8 cellular contexts compared by ENCODE assay signal in genomic region chr1:183417691-183418491, GRCh38. TPM values are rescaled to one million over a fixed set of nuclear protein-coding genes. Genes with fewer than 3 reads are reported as not detected.
DNase-seq lines count a peak whose midpoint lies in the region; ATAC-seq, FAIRE-seq and TF ChIP-seq lines count a peak whose summit lies in the region.

NMNAT2 (minus strand) TSS chr1:183418380; CDS start chr1:183418267, 113 bp downstream.

- FAIRE-seq in HepG2 (lab: Jason Lieb, UNC) = no peak

- H2BK12ac ChIP-seq in neuronal stem cell (ENCODE audit: low read length) = no peak within 1 kb of the TSS

- H3K79me2 ChIP-seq in HepG2 (ENCODE audit: insufficient read depth, low read length) = no peaks in the 10 kb centered on the region

- H3K27ac ChIP-seq in liver (ENCODE audit: low read depth in 1 of 2, low read length in 2 of 2) = no peak within 1 kb of the TSS
- no peak within 1 kb of the TSS for H3K27ac ChIP-seq in HepG2 (ENCODE audit: extremely low read length, insufficient read depth, low read length)
- no peak within 1 kb of the TSS for H3K27ac ChIP-seq in neuronal stem cell (replicated peaks; ENCODE audit: low read length)

- H4K8ac ChIP-seq in neuronal stem cell (ENCODE audit: low read depth, low read length) = no peak within 1 kb of the TSS

- H4K91ac ChIP-seq in neuronal stem cell (ENCODE audit: low read depth, low read length, poor library complexity) = no peak within 1 kb of the TSS

- no peak within 1 kb of the TSS for H2BK15ac ChIP-seq in neuronal stem cell (ENCODE audit: low read length)

- no peaks in the 10 kb centered on the region for H3K36me3 ChIP-seq in liver (ENCODE audit: control insufficient read depth in 4 of 4, insufficient read depth in 3 of 4, low read depth in 1 of 4, low read length in 3 of 4)
- no peaks in the 10 kb centered on the region for H3K36me3 ChIP-seq in HepG2 (replicated peaks in 1 of 2; ENCODE audit: control insufficient read depth in 1 of 2, insufficient read depth in 2 of 2, low read length in 2 of 2)
- no peaks in the 10 kb centered on the region for H3K36me3 ChIP-seq in neuronal stem cell (replicated peaks in 1 of 2; ENCODE audit: control insufficient read depth in 2 of 2, insufficient read depth in 2 of 2, low read length in 2 of 2)

- H3K36me3 Mint-ChIP-seq in T-helper 17 cell (ENCODE audit: low read depth) = peaks cover 3% of the 10 kb centered on the region

- peaks cover 71% of the 10 kb centered on the region for H3K27me3 Mint-ChIP-seq in T-helper 17 cell

- TF ChIP-seq CTCF in liver (IDR thresholded peaks at IDR 0.05; ENCODE audit: low read depth, low read length, missing input control) (no peak), HepG2 (CRISPR knock-in tag; IDR thresholded peaks at IDR 0.05) (no peak), foreskin fibroblast (IDR thresholded peaks at IDR 0.05; ENCODE audit: low read depth, low read length) (no peak)

- H3K23ac ChIP-seq in neuronal stem cell (ENCODE audit: low read depth, low read length, poor library complexity) = peak within 1 kb of the TSS; percentile 61

- H3K14ac ChIP-seq in neuronal stem cell (ENCODE audit: low read length) = peak within 1 kb of the TSS; percentile 82

- no peaks in the 10 kb centered on the region for H3K9me3 ChIP-seq in liver (ENCODE audit: control insufficient read depth in 4 of 4, low read length in 3 of 4)
- no peaks in the 10 kb centered on the region for H3K9me3 ChIP-seq in HepG2 (ENCODE audit: low read length)
- H3K9me3 ChIP-seq in T-helper 17 cell (ENCODE audit: control insufficient read depth, low read length, poor library complexity, severe bottlenecking) = no peaks in the 10 kb centered on the region
- no peaks in the 10 kb centered on the region for H3K9me3 ChIP-seq in neuronal stem cell (replicated peaks in 1 of 2; ENCODE audit: control insufficient read depth in 2 of 2, insufficient read depth in 1 of 2, low read depth in 1 of 2, low read length in 2 of 2)

- intact Hi-C loops in HepG2 (cut with micrococcal nuclease; ENCODE audit: unreplicated experiment) = no loop called here

- H3K4ac ChIP-seq in neuronal stem cell (ENCODE audit: low read length) = no peak within 1 kb of the TSS

- peaks cover 20% of the 10 kb centered on the region for H3K4me1 Mint-ChIP-seq in T-helper 17 cell

- DNase-seq in HepG2 (ENCODE audit: low spot score) = no peak
- no peak for DNase-seq in T-helper 17 cell
- peak; percentile 18 to 69 for DNase-seq in foreskin fibroblast
- no peak for DNase-seq in neuronal stem cell (ENCODE audit: low spot score)

- H3K4me1 ChIP-seq in liver (ENCODE audit: control insufficient read depth in 4 of 4, insufficient read depth in 4 of 4, low read length in 3 of 4) (peaks cover 9 to 18% (median 16%) of the 10 kb centered on the region in 4 donors), HepG2 (ENCODE audit: insufficient read depth, low read length) (no peaks in the 10 kb centered on the region), neuronal stem cell (ENCODE audit: control insufficient read depth in 2 of 2, insufficient read depth in 1 of 2, low read depth in 1 of 2, low read length in 2 of 2) (peaks cover 3 to 4% of the 10 kb centered on the region in 2 donors)

- TF ChIP-seq POLR2A in HepG2 (IDR thresholded peaks at IDR 0.05; ENCODE audit: insufficient read depth in 1 of 2, low read depth in 2 of 2, low read length in 2 of 2) = no peak

- H2BK120ac ChIP-seq in neuronal stem cell (ENCODE audit: low read depth, low read length) = no peak within 1 kb of the TSS

- in situ Hi-C loops in HepG2 (cut with HindIII; ENCODE audit: extremely low pct_ligation_motif_present, low pct_unique_long_range_greater_than_20kb) = no loop called here

- H3K79me1 ChIP-seq in neuronal stem cell (ENCODE audit: low read depth, low read length) = no peaks in the 10 kb centered on the region

- no peak within 1 kb of the TSS for H2AFZ ChIP-seq in HepG2 (ENCODE audit: low read length)
- H2AFZ ChIP-seq in neuronal stem cell (ENCODE audit: low read length) = peak within 1 kb of the TSS; percentile 84

- no peaks in the 10 kb centered on the region for H4K20me1 ChIP-seq in HepG2 (ENCODE audit: insufficient read depth, low read length)

- ATAC-seq in HepG2 (no peak), T-helper 17 cell (no peak), GM18517 (IDR thresholded peaks at IDR 0.05; ENCODE audit: unreplicated experiment) (no peak), GM18520 (IDR thresholded peaks at IDR 0.05; ENCODE audit: unreplicated experiment) (no peak), GM21717 (IDR thresholded peaks at IDR 0.05; ENCODE audit: unreplicated experiment) (no peak)

- 3% methylated on average over 52 of the region's 52 CpGs for WGBS in liver
- 30% methylated on average over 46 of the region's 52 CpGs for WGBS in HepG2 (ENCODE audit: low lambda C conversion rate)
- no CpG with 5 or more reads among the region's 52 CpGs for WGBS in neuronal stem cell (ENCODE audit: extremely low coverage in 2 of 2, insufficient read length in 2 of 2, insufficient replicate concordance in 1 of 2), 2 donors

- no peak within 1 kb of the TSS for H2AK5ac ChIP-seq in neuronal stem cell (ENCODE audit: low read depth, low read length)

- POLR2A ChIA-PET in HepG2 (lab: Yijun Ruan, JAX) = no interaction called here

- no peak for TF ChIP-seq EP300 in HepG2 (IDR thresholded peaks at IDR 0.05; ENCODE audit: low read depth in 2 of 2, low read length in 2 of 2)
- TF ChIP-seq EP300 in HepG2 (CRISPR knock-in tag; IDR thresholded peaks at IDR 0.05; ENCODE audit: borderline replicate concordance) = no peak

- H3K9ac ChIP-seq in liver (ENCODE audit: low read depth in 1 of 2, low read length in 2 of 2) = no peak within 1 kb of the TSS
- no peak within 1 kb of the TSS for H3K9ac ChIP-seq in HepG2 (ENCODE audit: insufficient read depth, low read depth, low read length)
- H3K9ac ChIP-seq in neuronal stem cell (ENCODE audit: low read depth, low read length, poor library complexity) = peak within 1 kb of the TSS; percentile 13

- peak within 1 kb of the TSS in 2 of 3 donors; percentile 35 to 43 for H3K4me3 ChIP-seq in liver (ENCODE audit: low read depth in 1 of 3, low read length in 3 of 3)
- H3K4me3 ChIP-seq in HepG2 (replicated peaks in 1 of 3; ENCODE audit: insufficient read depth in 1 of 3, low read depth in 2 of 3, low read length in 3 of 3) = no peak within 1 kb of the TSS; a peak in 1 of 6 replicates
- peak within 1 kb of the TSS; percentile 20 for H3K4me3 ChIP-seq in foreskin fibroblast (ENCODE audit: low read depth in 1 of 2, low read length in 2 of 2)
- H3K4me3 ChIP-seq in neuronal stem cell (ENCODE audit: low read length in 2 of 2) = peak within 1 kb of the TSS; percentile 49 to 80

- peaks cover 3 to 16% (median 9%) of the 10 kb centered on the region in 4 donors for H3K27me3 ChIP-seq in liver (ENCODE audit: control insufficient read depth in 4 of 4, insufficient read depth in 4 of 4, low read length in 3 of 4)
- peaks cover 0 to 10% of the 10 kb centered on the region in 2 experiments; a peak in 1 of 5 replicates for H3K27me3 ChIP-seq in HepG2 (ENCODE audit: control insufficient read depth in 1 of 2, insufficient read depth in 2 of 2, low read length in 2 of 2)
- H3K27me3 ChIP-seq in neuronal stem cell (ENCODE audit: control insufficient read depth in 3 of 3, insufficient read depth in 3 of 3, low read depth in 1 of 3, low read length in 3 of 3) = peaks cover 5 to 67% (median 24%) of the 10 kb centered on the region in 3 experiments

- TF ChIP-seq RAD21 in liver (IDR thresholded peaks at IDR 0.05) = no peak
- TF ChIP-seq RAD21 in HepG2 (CRISPR knock-in tag; IDR thresholded peaks at IDR 0.05) = no peak

- CTCF ChIA-PET in HepG2 (lab: Yijun Ruan, JAX; ENCODE audit: low intra/inter-chr PET ratio, low total read pairs) = no interaction called here

- no peak within 1 kb of the TSS for H3K4me2 ChIP-seq in HepG2 (ENCODE audit: low read depth, low read length)
- peak within 1 kb of the TSS; percentile 79 for H3K4me2 ChIP-seq in neuronal stem cell (ENCODE audit: insufficient read depth, low read length, poor library complexity, severe bottlenecking)

- no TSS peak for BruUV-seq in HepG2 (replicated peaks; lab: Mats Ljungman, UMichigan)

- no peak within 1 kb of the TSS for H2BK5ac ChIP-seq in neuronal stem cell (ENCODE audit: low read length)

- H3K4me3 Mint-ChIP-seq in T-helper 17 cell = peak within 1 kb of the TSS; percentile 79

- H3K27ac Mint-ChIP-seq in T-helper 17 cell = no peak within 1 kb of the TSS

- no peak within 1 kb of the TSS for H3K18ac ChIP-seq in neuronal stem cell (ENCODE audit: low read length)

TF ChIP-seq in liver, 16 proteins besides CTCF, POLR2A, EP300 and RAD21 (continues in another document):
- TF ChIP-seq YY1 (IDR thresholded peaks at IDR 0.05) = no peak

RNA-seq across cellular contexts. Expression of gene NMNAT2, which starts in this region (rescaled TPM):
- under 1 TPM; under 0.01 to 0.05 TPM for total RNA-seq in liver
- under 1 TPM in 1 of 2 donors, not detected in 1; 0.07 TPM for polyA plus RNA-seq in liver
- total RNA-seq in HepG2 (2016; rRNA removed; fragmentation: Illumina TruSeq; extraction: Trizol) = not detected in 2 replicates
- total RNA-seq in HepG2 (2016; cell fraction: cytosol; rRNA removed; fragmentation: Illumina TruSeq; extraction: Trizol; ENCODE audit: low read depth) = not detected in 2 replicates
- not detected in 2 replicates for total RNA-seq in HepG2 (2016; cell fraction: insoluble cytoplasmic fraction; rRNA removed; fragmentation: Illumina TruSeq; extraction: Trizol)
- not detected in 2 replicates for total RNA-seq in HepG2 (2016; cell fraction: membrane; rRNA removed; fragmentation: Illumina TruSeq; extraction: Trizol)
- total RNA-seq in HepG2 (2016; cell fraction: nucleus; rRNA removed; fragmentation: Illumina TruSeq; extraction: Trizol) = not detected in 2 replicates
- not detected in 2 replicates for polyA plus RNA-seq in HepG2 (2011; rRNA removed)
- not detected in 2 replicates for polyA plus RNA-seq in HepG2 (2011; cell fraction: cytosol; rRNA removed)
- not detected in 2 replicates for polyA plus RNA-seq in HepG2 (2011; cell fraction: nucleus; rRNA removed)
- polyA plus RNA-seq in HepG2 (2012) = not detected in 2 replicates
- polyA plus RNA-seq in HepG2 (2016; cell fraction: cytosol; fragmentation: Illumina TruSeq; extraction: Trizol; ENCODE audit: low read depth) = not detected in 2 replicates
- polyA plus RNA-seq in HepG2 (2016; cell fraction: insoluble cytoplasmic fraction; fragmentation: Illumina TruSeq; extraction: Trizol; ENCODE audit: low read depth) = not detected in 2 replicates
- polyA plus RNA-seq in HepG2 (2016; cell fraction: membrane; fragmentation: Illumina TruSeq; extraction: Trizol; ENCODE audit: low read depth) = not detected in 2 replicates
- not detected in 2 replicates for polyA plus RNA-seq in HepG2 (2016; cell fraction: nucleus; fragmentation: Illumina TruSeq; extraction: Trizol; ENCODE audit: insufficient read depth, low read depth)
- 0.12 TPM in 1 of 2 replicates, not detected in the other for polyA minus RNA-seq in HepG2 (2011; rRNA and poly(A)+ RNA removed; ENCODE audit: low replicate concordance)
- not detected in 2 replicates for polyA minus RNA-seq in HepG2 (2011; cell fraction: cytosol; rRNA and poly(A)+ RNA removed)
- polyA minus RNA-seq in HepG2 (2011; cell fraction: nucleus; rRNA and poly(A)+ RNA removed) = not detected in 2 replicates
- total RNA-seq in T-helper 17 cell = not detected
- polyA plus RNA-seq in neuronal stem cell (2013, experiment 1 of 2) = 0.45 TPM
- polyA plus RNA-seq in neuronal stem cell (2013, experiment 2 of 2) = 0.89 TPM

Comparison
In these comparisons a context has a peak if more than half of its experiments do, and no peak if none do; other contexts are left out.
1. H3K4me3 ChIP-seq: peak in liver (2 of 3), foreskin fibroblast (2 of 2) and neuronal stem cell (2 of 2); none in HepG2 (0 of 3).
2. DNase-seq: peak in foreskin fibroblast (2 of 2); none in HepG2 (single experiment), T-helper 17 cell (0 of 3) and neuronal stem cell (single experiment).